1 cellular context compared by ENCODE assay signal in the genomic region with DNA sequence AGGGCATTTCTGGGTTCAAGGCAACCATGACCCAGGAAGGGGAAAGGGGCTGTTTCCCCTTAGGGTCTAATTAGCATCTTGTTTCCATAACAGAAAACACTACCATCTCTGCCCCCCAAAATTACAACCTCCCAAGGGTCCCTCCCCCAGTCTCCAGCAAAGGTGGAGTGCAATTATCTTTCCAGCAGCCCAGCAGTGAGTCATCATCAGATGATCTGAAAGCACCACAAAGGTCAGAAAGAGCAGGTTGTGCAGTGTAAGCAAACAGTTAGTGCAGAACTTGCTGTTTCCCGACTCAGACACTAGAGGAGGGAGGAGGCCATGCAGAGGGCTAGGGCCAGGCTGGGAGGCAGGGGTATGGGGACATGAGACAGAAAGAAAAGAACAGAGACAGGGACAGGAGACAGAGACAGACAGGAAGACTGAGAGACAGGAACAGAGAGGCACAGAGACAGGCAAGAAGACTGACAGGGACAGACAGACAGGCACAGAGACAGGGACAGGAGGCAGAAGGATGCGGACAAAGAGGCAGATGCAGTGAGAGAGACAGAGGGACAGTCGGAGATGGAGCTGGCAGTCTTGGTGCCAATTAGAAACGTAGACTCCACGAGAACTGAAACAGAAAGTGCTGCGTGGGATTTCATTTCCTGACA.
TF ChIP-seq lines count a peak whose summit lies in the region.

No MANE protein-coding gene starts in this region.

TF ChIP-seq in GM23338, 12 proteins besides CTCF, POLR2A, EP300 and RAD21 (continued from another document):
- TF ChIP-seq, protein P1, sequence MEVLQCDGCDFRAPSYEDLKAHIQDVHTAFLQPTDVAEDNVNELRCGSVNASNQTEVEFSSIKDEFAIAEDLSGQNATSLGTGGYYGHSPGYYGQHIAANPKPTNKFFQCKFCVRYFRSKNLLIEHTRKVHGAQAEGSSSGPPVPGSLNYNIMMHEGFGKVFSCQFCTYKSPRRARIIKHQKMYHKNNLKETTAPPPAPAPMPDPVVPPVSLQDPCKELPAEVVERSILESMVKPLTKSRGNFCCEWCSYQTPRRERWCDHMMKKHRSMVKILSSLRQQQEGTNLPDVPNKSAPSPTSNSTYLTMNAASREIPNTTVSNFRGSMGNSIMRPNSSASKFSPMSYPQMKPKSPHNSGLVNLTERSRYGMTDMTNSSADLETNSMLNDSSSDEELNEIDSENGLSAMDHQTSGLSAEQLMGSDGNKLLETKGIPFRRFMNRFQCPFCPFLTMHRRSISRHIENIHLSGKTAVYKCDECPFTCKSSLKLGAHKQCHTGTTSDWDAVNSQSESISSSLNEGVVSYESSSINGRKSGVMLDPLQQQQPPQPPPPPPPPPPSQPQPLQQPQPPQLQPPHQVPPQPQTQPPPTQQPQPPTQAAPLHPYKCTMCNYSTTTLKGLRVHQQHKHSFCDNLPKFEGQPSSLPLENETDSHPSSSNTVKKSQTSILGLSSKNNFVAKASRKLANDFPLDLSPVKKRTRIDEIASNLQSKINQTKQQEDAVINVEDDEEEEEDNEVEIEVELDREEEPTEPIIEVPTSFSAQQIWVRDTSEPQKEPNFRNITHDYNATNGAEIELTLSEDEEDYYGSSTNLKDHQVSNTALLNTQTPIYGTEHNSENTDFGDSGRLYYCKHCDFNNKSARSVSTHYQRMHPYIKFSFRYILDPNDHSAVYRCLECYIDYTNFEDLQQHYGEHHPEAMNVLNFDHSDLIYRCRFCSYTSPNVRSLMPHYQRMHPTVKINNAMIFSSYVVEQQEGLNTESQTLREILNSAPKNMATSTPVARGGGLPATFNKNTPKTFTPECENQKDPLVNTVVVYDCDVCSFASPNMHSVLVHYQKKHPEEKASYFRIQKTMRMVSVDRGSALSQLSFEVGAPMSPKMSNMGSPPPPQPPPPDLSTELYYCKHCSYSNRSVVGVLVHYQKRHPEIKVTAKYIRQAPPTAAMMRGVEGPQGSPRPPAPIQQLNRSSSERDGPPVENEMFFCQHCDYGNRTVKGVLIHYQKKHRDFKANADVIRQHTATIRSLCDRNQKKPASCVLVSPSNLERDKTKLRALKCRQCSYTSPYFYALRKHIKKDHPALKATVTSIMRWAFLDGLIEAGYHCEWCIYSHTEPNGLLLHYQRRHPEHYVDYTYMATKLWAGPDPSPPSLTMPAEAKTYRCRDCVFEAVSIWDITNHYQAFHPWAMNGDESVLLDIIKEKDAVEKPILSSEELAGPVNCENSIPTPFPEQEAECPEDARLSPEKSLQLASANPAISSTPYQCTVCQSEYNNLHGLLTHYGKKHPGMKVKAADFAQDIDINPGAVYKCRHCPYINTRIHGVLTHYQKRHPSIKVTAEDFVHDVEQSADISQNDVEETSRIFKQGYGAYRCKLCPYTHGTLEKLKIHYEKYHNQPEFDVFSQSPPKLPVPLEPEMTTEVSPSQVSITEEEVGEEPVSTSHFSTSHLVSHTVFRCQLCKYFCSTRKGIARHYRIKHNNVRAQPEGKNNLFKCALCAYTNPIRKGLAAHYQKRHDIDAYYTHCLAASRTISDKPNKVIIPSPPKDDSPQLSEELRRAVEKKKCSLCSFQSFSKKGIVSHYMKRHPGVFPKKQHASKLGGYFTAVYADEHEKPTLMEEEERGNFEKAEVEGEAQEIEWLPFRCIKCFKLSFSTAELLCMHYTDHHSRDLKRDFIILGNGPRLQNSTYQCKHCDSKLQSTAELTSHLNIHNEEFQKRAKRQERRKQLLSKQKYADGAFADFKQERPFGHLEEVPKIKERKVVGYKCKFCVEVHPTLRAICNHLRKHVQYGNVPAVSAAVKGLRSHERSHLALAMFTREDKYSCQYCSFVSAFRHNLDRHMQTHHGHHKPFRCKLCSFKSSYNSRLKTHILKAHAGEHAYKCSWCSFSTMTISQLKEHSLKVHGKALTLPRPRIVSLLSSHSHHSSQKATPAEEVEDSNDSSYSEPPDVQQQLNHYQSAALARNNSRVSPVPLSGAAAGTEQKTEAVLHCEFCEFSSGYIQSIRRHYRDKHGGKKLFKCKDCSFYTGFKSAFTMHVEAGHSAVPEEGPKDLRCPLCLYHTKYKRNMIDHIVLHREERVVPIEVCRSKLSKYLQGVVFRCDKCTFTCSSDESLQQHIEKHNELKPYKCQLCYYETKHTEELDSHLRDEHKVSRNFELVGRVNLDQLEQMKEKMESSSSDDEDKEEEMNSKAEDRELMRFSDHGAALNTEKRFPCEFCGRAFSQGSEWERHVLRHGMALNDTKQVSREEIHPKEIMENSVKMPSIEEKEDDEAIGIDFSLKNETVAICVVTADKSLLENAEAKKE (CRISPR knock-in tag; IDR thresholded peaks at IDR 0.05) = no peak
- no peak for TF ChIP-seq JUNB (IDR thresholded peaks at IDR 0.05; ENCODE audit: unreplicated experiment)
